In the genomic region with DNA sequence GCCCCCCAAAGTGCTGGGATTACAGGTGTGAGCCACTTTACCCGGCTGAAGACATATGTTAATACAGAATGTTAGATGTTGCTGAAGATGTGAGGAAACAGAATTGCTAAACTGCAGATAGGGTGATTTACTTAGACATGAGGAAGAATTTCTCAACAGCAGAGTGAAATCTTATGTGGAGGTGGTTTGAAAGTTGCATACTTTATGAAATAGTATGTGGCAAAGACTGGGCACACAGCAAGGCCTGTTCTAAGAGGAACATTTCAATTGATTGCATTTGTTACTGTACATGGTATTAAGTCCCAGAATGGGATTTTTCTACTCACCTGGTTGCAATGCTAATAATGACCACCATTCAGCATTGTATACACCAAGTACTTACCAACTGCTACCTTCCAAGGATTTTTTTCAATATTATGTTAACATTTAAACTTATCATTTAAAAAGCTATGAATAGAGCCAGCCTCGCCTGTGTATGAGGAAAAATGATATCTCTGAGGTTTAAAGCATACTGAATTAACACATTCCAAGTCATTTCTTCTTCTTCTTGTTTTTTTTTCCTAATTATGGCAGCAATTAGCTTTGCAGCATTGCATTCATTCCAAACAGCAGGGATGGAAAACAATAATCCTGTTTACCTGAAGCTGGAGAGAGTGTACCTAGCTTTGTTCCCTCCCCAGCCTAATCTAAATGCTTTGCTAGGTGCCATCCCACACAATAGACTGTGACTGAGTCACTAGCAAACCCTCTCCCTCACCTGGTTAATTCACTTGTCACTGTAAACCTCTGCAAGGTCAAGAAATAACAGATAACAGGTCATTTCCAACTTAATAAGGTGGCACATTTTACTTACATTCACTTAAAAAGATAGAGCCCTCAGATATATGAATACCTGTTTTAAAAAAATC, we compare ENCODE assay signal across 18 cellular contexts. TPM values are rescaled to one million over a fixed set of nuclear protein-coding genes. Genes with fewer than 3 reads are reported as not detected.
A peak's percentile ranks its signal among the peaks of the same experiment; 100 is the strongest.
DNase-seq lines count a peak whose midpoint lies in the region; ATAC-seq, FAIRE-seq and TF ChIP-seq lines count a peak whose summit lies in the region.
"Had no signal": no experiment of that assay in that cellular context is flagged by ENCODE, and none has a peak within 500 bp of the region (broad histone marks: within the 10 kb centered on the region; RNA-seq: fewer than 3 reads in every experiment).

No MANE protein-coding gene starts in this region.

- intact Hi-C loops in HCT116 (cut with micrococcal nuclease): no loop called here
- intact Hi-C loops in ascending aorta (cut with DNase I): no loop called here

- CTCF ChIA-PET in A549 (lab: Yijun Ruan, JAX) (interaction anchor here (0.7 to 1.0 kb wide), 3 partner anchors 10 to 92 kb away, joined by 3 read pairs; no protein-coding TSS in a partner anchor), HCT116 (lab: Charles Lee) (no interaction called here)

- POLR2A ChIA-PET in A549 (lab: Yijun Ruan, JAX) (interaction anchor here (2.3 kb wide), 1 partner anchor 19 kb away, joined by 14 read pairs; the partner anchor contains the start of gene KLF5), HCT116 (lab: Charles Lee) (no interaction called here)

- 63% methylated on average over 2 of the region's 2 CpGs for WGBS in A549 (ENCODE audit: missing lambda C conversion rate)

- H3K27me3 ChIP-seq in HCT116 (ENCODE audit: insufficient read depth, low read length) (no peaks in the 10 kb centered on the region), foreskin keratinocyte (no peaks in the 10 kb centered on the region), ascending aorta (no peaks in the 10 kb centered on the region)
- H3K27me3 ChIP-seq: gastrocnemius medialis, sigmoid colon had no signal

- 0 out of 6 replicates have a peak, but pooled peaks of 1 of the 2 experiments have one; percentile 17 for ATAC-seq in A549
- peak; percentile 65 for ATAC-seq in HCT116
- ATAC-seq in foreskin keratinocyte: no peak
- no peak for ATAC-seq in SK-N-SH treated with all-trans-retinoic acid at 6 μM for 48 hours
- ATAC-seq: activated CD4-positive, CD25-positive, alpha-beta regulatory T cell treated with anti-CD3 and anti-CD28 coated beads, Interleukin-2, amount 50 U/mL, for 24 hours; gastrocnemius medialis had no signal

- H3K79me2 ChIP-seq in HCT116 (ENCODE audit: insufficient read depth, low read length): no peaks in the 10 kb centered on the region

- BruUV-seq in HCT116 (replicated peaks; lab: Mats Ljungman, UMichigan): no TSS peak

- TF ChIP-seq RAD21 in A549 (conservative IDR thresholded peaks at IDR 0.05 in 1 of 2, IDR thresholded peaks at IDR 0.05 in 1 of 2) (no peak), HCT116 (IDR thresholded peaks at IDR 0.05; ENCODE audit: low read depth) (no peak)

- H3K4me1 ChIP-seq in A549 (peaks cover 38% of the 10 kb centered on the region), HCT116 (ENCODE audit: control insufficient read depth in 1 of 2, insufficient read depth in 2 of 2, low read length in 2 of 2) (no peaks in the 10 kb centered on the region), foreskin keratinocyte (no peaks in the 10 kb centered on the region), ascending aorta (no peaks in the 10 kb centered on the region)
- H3K4me1 ChIP-seq: gastrocnemius medialis, left ventricle myocardium inferior, sigmoid colon had no signal

- H3K4me2 ChIP-seq in A549 (peak overlapping the region; percentile 77), HCT116 (ENCODE audit: low read length) (no peak overlapping the region)

- H3K36me3 ChIP-seq in HCT116 (ENCODE audit: control insufficient read depth in 1 of 2, insufficient read depth in 2 of 2, low read length in 2 of 2): no peaks in the 10 kb centered on the region
- H3K36me3 ChIP-seq in ascending aorta: no peaks in the 10 kb centered on the region
- H3K36me3 ChIP-seq: gastrocnemius medialis, left ventricle myocardium inferior, sigmoid colon had no signal

- H3K9me3 ChIP-seq in A549 (no peaks in the 10 kb centered on the region), HCT116 (ENCODE audit: control insufficient read depth in 1 of 2, insufficient read depth in 1 of 2, low read depth in 1 of 2, low read length in 2 of 2) (no peaks in the 10 kb centered on the region), ascending aorta (no peaks in the 10 kb centered on the region)
- H3K9me3 ChIP-seq: gastrocnemius medialis, left ventricle myocardium inferior, sigmoid colon had no signal

- TF ChIP-seq POLR2A in A549 (IDR thresholded peaks at IDR 0.05; ENCODE audit: low read length) (no peak), HCT116 (IDR thresholded peaks at IDR 0.05; ENCODE audit: borderline replicate concordance, extremely low read depth, insufficient read depth, insufficient read length) (no peak)

- H3K27ac ChIP-seq in A549 (peak overlapping the region; percentile 77 to 93), HCT116 (ENCODE audit: low read depth, low read length) (no peak overlapping the region), foreskin keratinocyte (no peak overlapping the region), ascending aorta (no peak overlapping the region)
- H3K27ac ChIP-seq: gastrocnemius medialis, left ventricle myocardium inferior, sigmoid colon had no signal

- TF ChIP-seq EP300 in A549 (IDR thresholded peaks at IDR 0.05): no peak

- no peak overlapping the region for H3K9ac ChIP-seq in HCT116 (ENCODE audit: low read length)

- H3K4me3 ChIP-seq in A549: no peak overlapping the region; the same call in 2 of the 3 replicates
- H3K4me3 ChIP-seq in HCT116 (replicated peaks in 1 of 2; ENCODE audit: low read depth in 1 of 2, low read length in 2 of 2): no peak overlapping the region
- no peak overlapping the region for H3K4me3 ChIP-seq in ascending aorta
- H3K4me3 ChIP-seq: gastrocnemius medialis, left ventricle myocardium inferior, sigmoid colon had no signal

- no peak for TF ChIP-seq CTCF in A549 (IDR thresholded peaks at IDR 0.05)
- TF ChIP-seq CTCF in HCT116 (IDR thresholded peaks at IDR 0.05 in 2 of 3, conservative IDR thresholded peaks at IDR 0.05 in 1 of 3; ENCODE audit: borderline replicate concordance in 1 of 3, insufficient read depth in 1 of 3, low read depth in 2 of 3, low read length in 2 of 3): peak in 2 of 3 experiments; percentile 15 to 25; a peak in 3 of 6 replicates
- TF ChIP-seq CTCF in foreskin keratinocyte (conservative IDR thresholded peaks at IDR 0.05): peak; percentile 4
- no peak for TF ChIP-seq CTCF in ascending aorta (IDR thresholded peaks at IDR 0.05)

- FAIRE-seq in A549 (lab: Jason Lieb, UNC): no peak
- FAIRE-seq: astrocyte had no signal

- no peaks in the 10 kb centered on the region for H4K20me1 ChIP-seq in HCT116 (ENCODE audit: insufficient read depth)

- RAD21 ChIA-PET in HCT116 (lab: Charles Lee; ENCODE audit: low non-redundant PET in 1 of 2, low total read pairs in 2 of 2, uncharacterized antibody in 2 of 2, unreplicated experiment in 2 of 2): no interaction called here

- no peak overlapping the region for H2AFZ ChIP-seq in HCT116 (ENCODE audit: low read depth, low read length, poor library complexity, severe bottlenecking)

- DNase-seq in A549 (ENCODE audit: low read depth in 1 of 2, low spot score in 1 of 2) (no peak), HCT116 (ENCODE audit: low read depth, low spot score) (no peak), NCI-H774 (lab: John Stamatoyannopoulos, UW) (peak; percentile 19), foreskin keratinocyte (no peak), NCI-H1105 (lab: John Stamatoyannopoulos, UW) (no peak), ascending aorta (ENCODE audit: low spot score in 2 of 2) (no peak), NCI-H82 (lab: John Stamatoyannopoulos, UW) (no peak)
- DNase-seq: activated gamma-delta T cell treated with Interleukin-2 at 50 U/mL for 16 hours; CD8-positive, alpha-beta memory T cell; gastrocnemius medialis; left ventricle myocardium inferior; NCI-H2029 treated with DMSO at 0.1 percent for 48 hours; Right ventricle myocardium superior; sigmoid colon; stimulated activated CD4-positive, alpha-beta T cell treated with anti-CD3 and anti-CD28 coated beads, Interleukin-2, amount 100 ng/mL, for 24 hours had no signal

- H3K9me2 ChIP-seq in HCT116 (ENCODE audit: insufficient read depth): no peaks in the 10 kb centered on the region

TF ChIP-seq in A549, 52 proteins besides CTCF, POLR2A, EP300 and RAD21 (continues in another document):
- TF ChIP-seq USF2 (IDR thresholded peaks at IDR 0.05) (no peak), ZNF302 (CRISPR knock-in tag; IDR thresholded peaks at IDR 0.05) (no peak)

TF ChIP-seq in HCT116, 20 proteins besides CTCF, POLR2A, EP300 and RAD21 (continues in another document):
- TF ChIP-seq ZFX (IDR thresholded peaks at IDR 0.05): no peak
- no peak for TF ChIP-seq EGR1 (IDR thresholded peaks at IDR 0.05; ENCODE audit: low read depth)
- no peak for TF ChIP-seq EZH2phosphoT487 (IDR thresholded peaks at IDR 0.05; ENCODE audit: borderline replicate concordance)
- TF ChIP-seq MAX (IDR thresholded peaks at IDR 0.05): no peak
- no peak for TF ChIP-seq YY1 (IDR thresholded peaks at IDR 0.05; ENCODE audit: extremely low read depth, insufficient replicate concordance, low read depth, low read length)
- no peak for TF ChIP-seq SP1 (IDR thresholded peaks at IDR 0.05; ENCODE audit: low read depth)

TF ChIP-seq in SK-N-SH treated with all-trans-retinoic acid at 6 μM for 48 hours, 23 proteins besides CTCF, POLR2A, EP300 and RAD21:
- TF ChIP-seq PPARA (CRISPR knock-in tag; IDR thresholded peaks at IDR 0.05; ENCODE audit: borderline replicate concordance): no peak
TF ChIP-seq in SK-N-SH treated with all-trans-retinoic acid at 6 μM for 48 hours: peak in this region for 0.

RNA-seq across cellular contexts. Expression of gene KLF5, which starts 19.4 kb away (rescaled TPM):
- polyA plus RNA-seq in A549 (2011; rRNA removed) (83.5 and 101 TPM in 2 replicates), A549 (2017; fragmentation: RNase III; extraction: RNeasy Plus Mini Kit Qiagen cat#74134 plus additional on column Dnase treatment) (31.8 to 48.7 TPM (median 34.4 TPM) in 3 replicates), foreskin keratinocyte (31.6 and 39.7 TPM in 2 replicates)
- polyA plus RNA-seq in A549 (2012; cell fraction: cytosol; rRNA removed): 36.0 and 53.4 TPM in 2 replicates
- 36.0 and 38.1 TPM in 2 replicates for polyA plus RNA-seq in A549 (2012; cell fraction: nucleus; rRNA removed)
- polyA minus RNA-seq in A549 (2011; rRNA and poly(A)+ RNA removed): 124 and 158 TPM in 2 replicates
- total RNA-seq in HCT116 (2021; ENCODE audit: unreplicated experiment) (59.2 TPM), foreskin keratinocyte (75.7 and 85.3 TPM in 2 replicates), ascending aorta (1.3 TPM)
- 43.8 and 54.0 TPM in 2 replicates for polyA plus RNA-seq in HCT116 (2012)

Comparison
In these comparisons a context has a peak if more than half of its experiments do, and no peak if none do; other contexts are left out.
1. H3K27ac ChIP-seq: peak in A549 (2 of 2); none in HCT116 (single experiment), foreskin keratinocyte (single experiment) and ascending aorta (0 of 2).
2. CTCF ChIP-seq: peak in HCT116 (2 of 3) and foreskin keratinocyte (single experiment); none in A549 (single experiment) and ascending aorta (0 of 3).
3. RNA of gene KLF5, which starts 19.4 kb away (total RNA-seq): 75.7 to 85.3 TPM in foreskin keratinocyte and 59.2 TPM in HCT116 (single experiment); 1.3 TPM in ascending aorta (single experiment); every median in the first group is over 10 times any median in the second.
4. Of the 6 proteins assayed by ChIP-seq in both A549 and HCT116: peak only in A549: none; only in HCT116: CTCF; in both: none; in neither: 4; mixed calls (peak in some experiments, not most) for 1.